8 cellular contexts compared by ENCODE assay signal in the genomic region with DNA sequence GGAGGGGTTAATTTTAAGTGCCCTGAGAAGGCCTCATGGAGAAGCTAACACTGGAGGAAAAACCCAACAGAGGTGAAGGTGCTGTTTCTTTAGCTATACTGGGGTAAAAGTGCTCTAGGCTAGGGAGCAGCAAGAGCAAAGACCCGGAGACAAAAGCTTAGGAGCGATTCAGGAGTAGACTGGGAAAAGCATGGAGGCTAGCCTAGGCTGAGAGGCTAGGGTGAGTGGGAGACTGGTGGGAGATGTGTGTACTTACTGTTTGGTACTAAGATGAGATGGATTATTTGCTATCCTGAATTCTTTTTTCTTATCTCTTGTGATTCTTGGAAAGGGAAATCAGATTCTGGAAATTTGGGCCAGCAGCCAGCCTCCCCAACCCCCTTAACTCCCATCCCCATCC. TPM values are rescaled to one million over a fixed set of nuclear protein-coding genes. Genes with fewer than 3 reads are reported as not detected.
A peak's percentile ranks its signal among the peaks of the same experiment; 100 is the strongest.
DNase-seq lines count a peak whose midpoint lies in the region; ATAC-seq and TF ChIP-seq lines count a peak whose summit lies in the region.

No MANE protein-coding gene starts in this region.

- ATAC-seq in foreskin keratinocyte (no peak), GM19467 (IDR thresholded peaks at IDR 0.05; ENCODE audit: unreplicated experiment) (no peak)
- no peak for ATAC-seq in stimulated activated memory B cell treated with anti-CD40 and anti-IgM and Interleukin-4, amounts not matched to agents 10 μg/mL and 1 μg/mL and 100 μg/mL, for 72 hours

- intact Hi-C loops in tibial artery (cut with DNase I; ENCODE audit: low total_unique reads), result loop anchor here (10.0 kb wide), 1 partner anchor 84 kb away; no protein-coding TSS in a partner anchor

- H3K27ac Mint-ChIP-seq in activated T-cell treated with anti-CD3 and anti-CD28 coated beads, Interleukin-2, amount 50 U/mL, for 24 hours, result peak overlapping the region; percentile 65
- H3K27ac Mint-ChIP-seq in stimulated activated memory B cell treated with anti-CD40 and anti-IgM and Interleukin-4, amounts not matched to agents 10 μg/mL and 1 μg/mL and 100 μg/mL, for 72 hours, result peak overlapping the region; percentile 86

- no peak for DNase-seq in activated T-cell treated with anti-CD3 and anti-CD28 coated beads, Interleukin-2, amount 50 U/mL, for 24 hours
- DNase-seq in activated T-cell treated with anti-CD3 and anti-CD28 coated beads, Interleukin-2, amount 50 U/mL, for 1 hour, result no peak
- DNase-seq in foreskin keratinocyte, result no peak
- no peak for DNase-seq in tibial artery
- no peak for DNase-seq in KBM-7

- TF ChIP-seq CTCF in VCaP (conservative IDR thresholded peaks at IDR 0.05) (no peak), foreskin keratinocyte (conservative IDR thresholded peaks at IDR 0.05) (no peak), tibial artery (IDR thresholded peaks at IDR 0.05) (no peak)

- peak overlapping the region; percentile 96 for H3K4me3 Mint-ChIP-seq in activated T-cell treated with anti-CD3 and anti-CD28 coated beads, Interleukin-2, amount 50 U/mL, for 24 hours
- H3K4me3 Mint-ChIP-seq in stimulated activated memory B cell treated with anti-CD40 and anti-IgM and Interleukin-4, amounts not matched to agents 10 μg/mL and 1 μg/mL and 100 μg/mL, for 72 hours, result peak overlapping the region; percentile 96

- peaks cover 3% of the 10 kb centered on the region for H3K9me3 Mint-ChIP-seq in activated T-cell treated with anti-CD3 and anti-CD28 coated beads, Interleukin-2, amount 50 U/mL, for 24 hours
- peaks cover 5% of the 10 kb centered on the region for H3K9me3 Mint-ChIP-seq in stimulated activated memory B cell treated with anti-CD40 and anti-IgM and Interleukin-4, amounts not matched to agents 10 μg/mL and 1 μg/mL and 100 μg/mL, for 72 hours

- H3K27me3 ChIP-seq in foreskin keratinocyte, result no peaks in the 10 kb centered on the region
- H3K27me3 ChIP-seq in tibial artery, result no peaks in the 10 kb centered on the region

- no peaks in the 10 kb centered on the region for H3K27me3 Mint-ChIP-seq in activated T-cell treated with anti-CD3 and anti-CD28 coated beads, Interleukin-2, amount 50 U/mL, for 24 hours
- no peaks in the 10 kb centered on the region for H3K27me3 Mint-ChIP-seq in stimulated activated memory B cell treated with anti-CD40 and anti-IgM and Interleukin-4, amounts not matched to agents 10 μg/mL and 1 μg/mL and 100 μg/mL, for 72 hours

- H3K27ac ChIP-seq in VCaP, result peak overlapping the region; percentile 95
- H3K27ac ChIP-seq in foreskin keratinocyte, result peak overlapping the region; percentile 89
- H3K27ac ChIP-seq in tibial artery, result no peak overlapping the region

- H3K36me3 Mint-ChIP-seq in activated T-cell treated with anti-CD3 and anti-CD28 coated beads, Interleukin-2, amount 50 U/mL, for 24 hours (ENCODE audit: low read depth), result peaks cover 52% of the 10 kb centered on the region
- H3K36me3 Mint-ChIP-seq in stimulated activated memory B cell treated with anti-CD40 and anti-IgM and Interleukin-4, amounts not matched to agents 10 μg/mL and 1 μg/mL and 100 μg/mL, for 72 hours, result peaks cover 25% of the 10 kb centered on the region

- peaks cover 0 to 5% (median 4%) of the 10 kb centered on the region in 3 donors for H3K36me3 ChIP-seq in tibial artery

- in situ Hi-C loops in KBM-7 (cut with MboI; ENCODE audit: low pct_unique_long_range_greater_than_20kb, low sequenced_read_pairs), result no loop called here

- H3K4me1 ChIP-seq in foreskin keratinocyte (peaks cover 18% of the 10 kb centered on the region), tibial artery (peaks cover 0 to 54% (median 31%) of the 10 kb centered on the region in 4 donors)

- peaks cover 48% of the 10 kb centered on the region for H3K4me1 Mint-ChIP-seq in activated T-cell treated with anti-CD3 and anti-CD28 coated beads, Interleukin-2, amount 50 U/mL, for 24 hours (ENCODE audit: low read depth)
- H3K4me1 Mint-ChIP-seq in stimulated activated memory B cell treated with anti-CD40 and anti-IgM and Interleukin-4, amounts not matched to agents 10 μg/mL and 1 μg/mL and 100 μg/mL, for 72 hours, result peaks cover 37% of the 10 kb centered on the region

- no peaks in the 10 kb centered on the region for H3K9me3 ChIP-seq in tibial artery

- H3K4me3 ChIP-seq in tibial artery, result peak overlapping the region in 1 of 2 donors; percentile 99

RNA-seq across cellular contexts. Expression of gene GIGYF2, which starts 2.0 kb away (rescaled TPM):
- 39.5 and 40.8 TPM in 2 replicates for total RNA-seq in foreskin keratinocyte
- 8.8 and 9.1 TPM in 2 replicates for polyA plus RNA-seq in foreskin keratinocyte

Comparison
In these comparisons a context has a peak if more than half of its experiments do, and no peak if none do; other contexts are left out.
1. H3K27ac ChIP-seq: peak in VCaP (single experiment) and foreskin keratinocyte (single experiment); none in tibial artery (0 of 2).